Comparison of ENCODE assay signal across 8 cellular contexts in the genomic region with DNA sequence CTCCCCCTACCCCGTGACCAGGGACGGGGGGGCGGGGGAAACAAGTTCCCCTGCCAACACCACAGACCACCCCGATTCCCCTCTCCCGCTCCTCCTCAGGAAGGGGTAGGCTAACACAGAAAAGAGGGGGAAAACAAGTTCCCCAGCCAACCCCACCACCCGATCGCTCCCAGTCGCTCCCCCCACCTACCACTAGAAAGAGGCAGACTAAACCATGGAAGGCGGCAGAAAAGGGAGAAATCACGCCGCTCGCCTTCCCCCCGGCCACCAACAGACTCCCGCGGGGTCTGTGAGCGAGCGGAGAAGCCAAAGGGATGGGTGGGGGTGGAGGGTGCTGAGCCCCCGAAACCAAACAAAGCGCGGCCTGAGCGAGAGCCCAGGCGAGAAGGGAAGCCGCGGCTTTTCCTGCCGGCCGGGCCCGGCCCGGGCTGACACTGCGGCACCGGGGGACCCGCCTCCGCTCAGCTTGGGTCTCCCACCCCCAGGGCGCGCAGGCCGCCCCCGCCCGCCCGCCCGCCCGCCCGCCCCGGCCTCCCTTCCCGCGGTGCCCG. TPM values are rescaled to one million over a fixed set of nuclear protein-coding genes. Genes with fewer than 3 reads are reported as not detected.
DNase-seq lines count a peak whose midpoint lies in the region; ATAC-seq and TF ChIP-seq lines count a peak whose summit lies in the region.

No MANE protein-coding gene starts in this region.

- peak; percentile 0 to 5 for ATAC-seq in naive thymus-derived CD8-positive, alpha-beta T cell
- ATAC-seq in GM18861 (IDR thresholded peaks at IDR 0.05; ENCODE audit: unreplicated experiment) = no peak

- H3K4me3 Mint-ChIP-seq in naive thymus-derived CD8-positive, alpha-beta T cell = peak overlapping the region; percentile 86 to 100 (median 98)

- H3K9me3 ChIP-seq in HUES64 (ENCODE audit: insufficient read depth, low read depth, low read length) (no peaks in the 10 kb centered on the region), esophagus muscularis mucosa (no peaks in the 10 kb centered on the region), vagina (no peaks in the 10 kb centered on the region)

- DNase-seq in activated T-cell treated with anti-CD3 and anti-CD28 coated beads for 1 hour (ENCODE audit: low read depth) (peak; percentile 35), esophagus muscularis mucosa (ENCODE audit: extremely low spot score) (no peak), vagina (ENCODE audit: extremely low spot score in 2 of 2) (peak in 1 of 2 donors; percentile 90)
- DNase-seq in activated T-cell treated with anti-CD3 and anti-CD28 coated beads, Interleukin-2, amount 50 U/mL, for 1 hour = no peak
- DNase-seq in activated CD8-positive, alpha-beta memory T cell treated with anti-CD3 and anti-CD28 coated beads for 48 hours (ENCODE audit: low read depth in 2 of 3, low spot score in 2 of 3) = peak in 2 of 3 experiments; percentile 12 to 19
- DNase-seq in naive thymus-derived CD8-positive, alpha-beta T cell = peak in 6 of 10 donors; percentile 23 to 70 (median 35)

- no peaks in the 10 kb centered on the region for H3K36me3 ChIP-seq in HUES64 (ENCODE audit: insufficient read depth, low read length)
- no peaks in the 10 kb centered on the region for H3K36me3 ChIP-seq in esophagus muscularis mucosa
- no peaks in the 10 kb centered on the region for H3K36me3 ChIP-seq in vagina

- peak overlapping the region; percentile 92 for H3K9ac ChIP-seq in HUES64 (ENCODE audit: low read depth, low read length)

- peaks cover 12 to 50% (median 41%) of the 10 kb centered on the region in 4 donors for H3K4me1 Mint-ChIP-seq in naive thymus-derived CD8-positive, alpha-beta T cell

- TF ChIP-seq POLR2A in esophagus muscularis mucosa (IDR thresholded peaks at IDR 0.05; ENCODE audit: low read depth) (no peak), vagina (IDR thresholded peaks at IDR 0.05) (no peak)

- intact Hi-C loops in esophagus muscularis mucosa (cut with DNase I) (loop anchor here (5.0 kb wide), 4 partner anchors 38 to 532 kb away; a partner anchor contains a TSS), vagina (cut with DNase I) (loop anchor here (5.0 kb wide), 2 partner anchors 123 to 202 kb away; a partner anchor contains a TSS)

- H3K9me3 Mint-ChIP-seq in naive thymus-derived CD8-positive, alpha-beta T cell = no peaks in the 10 kb centered on the region

- TF ChIP-seq CTCF in esophagus muscularis mucosa (IDR thresholded peaks at IDR 0.05) (no peak), vagina (IDR thresholded peaks at IDR 0.05) (no peak)

- no peaks in the 10 kb centered on the region for H3K27me3 Mint-ChIP-seq in naive thymus-derived CD8-positive, alpha-beta T cell

- H3K27me3 ChIP-seq in HUES64 (ENCODE audit: insufficient read depth, low read length) (no peaks in the 10 kb centered on the region), esophagus muscularis mucosa (no peaks in the 10 kb centered on the region), vagina (no peaks in the 10 kb centered on the region)

- peak overlapping the region; percentile 96 for H3K4me3 ChIP-seq in HUES64 (ENCODE audit: low read length)
- H3K4me3 ChIP-seq in esophagus muscularis mucosa = peak overlapping the region; percentile 80 to 97 (median 94)
- peak overlapping the region; percentile 77 to 97 for H3K4me3 ChIP-seq in vagina

- H3K36me3 Mint-ChIP-seq in naive thymus-derived CD8-positive, alpha-beta T cell = no peaks in the 10 kb centered on the region

- H3K4me1 ChIP-seq in HUES64 (ENCODE audit: insufficient read depth, low read length) (peaks cover 19% of the 10 kb centered on the region), esophagus muscularis mucosa (peaks cover 18 to 44% (median 41%) of the 10 kb centered on the region in 4 donors), vagina (peaks cover 37% of the 10 kb centered on the region)

- under 1% methylated on average over 41 of the region's 45 CpGs for WGBS in HUES64
- WGBS in esophagus muscularis mucosa = under 1% methylated on average over 16 of the region's 45 CpGs

- peak overlapping the region; percentile 90 to 99 (median 96) for H3K27ac Mint-ChIP-seq in naive thymus-derived CD8-positive, alpha-beta T cell

- POLR2A ChIA-PET in naive thymus-derived CD8-positive, alpha-beta T cell (lab: Charles Lee) = interaction anchor here (0.6 to 1.0 kb wide), 4 partner anchors 16 to 731 kb away, joined by 3 to 9 read pairs (median 4); a partner anchor contains a TSS

- no peak for TF ChIP-seq EP300 in esophagus muscularis mucosa (IDR thresholded peaks at IDR 0.05)

- H3K27ac ChIP-seq in HUES64 (ENCODE audit: low read depth, low read length) (peak overlapping the region; percentile 79; the same call in 1 of the 2 replicates), esophagus muscularis mucosa (replicated peaks in 1 of 4) (peak overlapping the region; percentile 92 to 100 (median 99)), vagina (peak overlapping the region; percentile 99)

RNA-seq across cellular contexts. Expression of a gene that starts 1.3 kb away (rescaled TPM):
- 37.5 TPM for polyA plus RNA-seq in HUES64 (2013, experiment 1 of 2)
- polyA plus RNA-seq in HUES64 (2013, experiment 2 of 2) = 41.0 TPM
- total RNA-seq in esophagus muscularis mucosa = 10 to 100 TPM; 37.3 to 53.8 (median 47.0) TPM
- 10 to 100 TPM; 96.6 to 97.7 TPM for total RNA-seq in naive thymus-derived CD8-positive, alpha-beta T cell
- 10 to 100 TPM in 1 of 3 donors, 1 to 10 TPM in 2; 5.0 to 10.4 (median 6.3) TPM for polyA plus RNA-seq in naive thymus-derived CD8-positive, alpha-beta T cell
- total RNA-seq in vagina = 35.8 TPM

Comparison
In these comparisons a context has a peak if more than half of its experiments do, and no peak if none do; other contexts are left out.
1. DNase-seq: peak in activated T-cell treated with anti-CD3 and anti-CD28 coated beads for 1 hour (single experiment), activated CD8-positive, alpha-beta memory T cell treated with anti-CD3 and anti-CD28 coated beads for 48 hours (2 of 3) and naive thymus-derived CD8-positive, alpha-beta T cell (6 of 10); none in activated T-cell treated with anti-CD3 and anti-CD28 coated beads, Interleukin-2, amount 50 U/mL, for 1 hour (single experiment) and esophagus muscularis mucosa (single experiment).
2. Peak in every context shown above with its lines, with median percentiles within 50 percentile points of each other: H3K27ac ChIP-seq and H3K4me3 ChIP-seq.